In the genomic region with DNA sequence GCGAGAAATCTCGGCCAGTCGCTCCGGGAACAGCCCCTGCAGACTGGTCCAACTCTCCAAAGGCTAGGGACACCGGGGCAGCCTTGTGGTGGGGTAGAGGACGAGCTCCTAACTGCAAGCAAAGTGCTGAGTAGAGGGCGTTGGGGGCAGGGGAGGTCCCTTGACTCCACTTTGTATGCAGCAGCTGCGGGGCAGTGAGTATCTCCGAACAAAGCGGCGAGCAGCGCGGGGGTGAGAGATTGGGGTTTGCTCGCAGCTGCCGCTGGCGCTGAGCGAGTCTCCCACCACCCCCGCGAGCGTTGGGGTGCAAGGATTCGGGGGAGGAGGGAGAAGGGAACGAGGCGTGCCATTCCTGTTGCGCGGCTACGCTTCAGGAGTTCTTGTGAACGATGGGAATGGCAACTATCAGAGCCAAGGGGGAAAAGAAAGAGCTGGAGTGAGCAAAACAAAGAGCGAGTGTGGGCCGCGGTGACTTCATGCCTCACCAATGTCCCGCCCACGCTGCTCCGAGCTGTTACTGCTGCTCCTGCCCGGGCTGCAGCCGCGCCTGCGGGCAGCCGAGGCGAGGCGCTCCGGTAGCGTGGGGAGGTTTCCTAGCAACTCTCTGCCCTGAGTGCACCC, we compare ENCODE assay signal across 7 cellular contexts. TPM values are rescaled to one million over a fixed set of nuclear protein-coding genes. Genes with fewer than 3 reads are reported as not detected.
A peak's percentile ranks its signal among the peaks of the same experiment; 100 is the strongest.
DNase-seq lines count a peak whose midpoint lies in the region; ATAC-seq, FAIRE-seq and TF ChIP-seq lines count a peak whose summit lies in the region.

No MANE protein-coding gene starts in this region.

- H3K79me2 ChIP-seq in GM23338 (replicated peaks; ENCODE audit: insufficient read depth), result no peaks in the 10 kb centered on the region
- H3K79me2 ChIP-seq in Karpas-422 (ENCODE audit: low read length), result no peaks in the 10 kb centered on the region
- H3K79me2 ChIP-seq in SU-DHL-6 (ENCODE audit: insufficient read depth, low read length), result no peaks in the 10 kb centered on the region
- peaks cover 40% of the 10 kb centered on the region for H3K79me2 ChIP-seq in keratinocyte (ENCODE audit: control insufficient read depth, insufficient read depth, low read length)
- H3K79me2 ChIP-seq in smooth muscle cell (ENCODE audit: low read depth), result no peaks in the 10 kb centered on the region

- TF ChIP-seq CTCF in GM12864 (IDR thresholded peaks at IDR 0.05; ENCODE audit: low read depth, low read length, missing control alignments), result no peak
- no peak for TF ChIP-seq CTCF in GM23338 (conservative IDR thresholded peaks at IDR 0.05; ENCODE audit: low read depth in 2 of 2)
- no peak for TF ChIP-seq CTCF in SU-DHL-6 (IDR thresholded peaks at IDR 0.05; ENCODE audit: insufficient read depth, low read length, poor library complexity, severe bottlenecking)
- no peak for TF ChIP-seq CTCF in cardiac fibroblast (IDR thresholded peaks at IDR 0.05; ENCODE audit: low read depth, low read length)
- TF ChIP-seq CTCF in keratinocyte (optimal IDR thresholded peaks at IDR 0.05 in 1 of 3, IDR thresholded peaks at IDR 0.05 in 1 of 3, conservative IDR thresholded peaks at IDR 0.05 in 1 of 3; ENCODE audit: extremely low read depth in 1 of 3, insufficient read depth in 2 of 3, low read length in 3 of 3), result peak in 2 of 3 experiments; percentile 1 to 44
- TF ChIP-seq CTCF in smooth muscle cell (IDR thresholded peaks at IDR 0.05; ENCODE audit: borderline replicate concordance, insufficient read depth, poor library complexity, severe bottlenecking), result no peak

- peak overlapping the region; percentile 95 for H3K4me3 Mint-ChIP-seq in GM23338

- peak overlapping the region; percentile 92 for H3K4me2 ChIP-seq in GM23338
- H3K4me2 ChIP-seq in Karpas-422 (ENCODE audit: low read depth, low read length, poor library complexity, severe bottlenecking), result peak overlapping the region; percentile 94
- H3K4me2 ChIP-seq in SU-DHL-6 (ENCODE audit: low read depth, low read length, poor library complexity, severe bottlenecking), result peak overlapping the region; percentile 73
- H3K4me2 ChIP-seq in keratinocyte (ENCODE audit: control insufficient read depth, extremely low read depth, insufficient read depth, low read depth, low read length), result peak overlapping the region; percentile 99
- H3K4me2 ChIP-seq in smooth muscle cell, result peak overlapping the region; percentile 96

- H3K4me1 Mint-ChIP-seq in GM23338, result peaks cover 6% of the 10 kb centered on the region

- H3K27me3 Mint-ChIP-seq in GM23338 (ENCODE audit: insufficient read depth, low read depth, poor library complexity), result peaks cover 18% of the 10 kb centered on the region

- peaks cover 9% of the 10 kb centered on the region; the same call in 1 of the 2 replicates for H3K4me1 ChIP-seq in GM23338 (ENCODE audit: insufficient read depth)
- H3K4me1 ChIP-seq in Karpas-422 (ENCODE audit: low read length), result peaks cover 37% of the 10 kb centered on the region
- H3K4me1 ChIP-seq in keratinocyte (ENCODE audit: control insufficient read depth, extremely low read depth, insufficient read depth, low read length), result peaks cover 24% of the 10 kb centered on the region
- no peaks in the 10 kb centered on the region for H3K4me1 ChIP-seq in smooth muscle cell (ENCODE audit: low read depth)

- WGBS in smooth muscle cell (ENCODE audit: low lambda C conversion rate), result under 1% methylated on average over 41 of the region's 42 CpGs

- H3K4me3 ChIP-seq in GM12864 (ENCODE audit: low read depth, low read length) (peak overlapping the region; percentile 73), GM23338 (peak overlapping the region; percentile 87), Karpas-422 (ENCODE audit: low read length) (peak overlapping the region; percentile 76), SU-DHL-6 (ENCODE audit: insufficient read depth, low read length, poor library complexity, severe bottlenecking) (peak overlapping the region; percentile 54), cardiac fibroblast (replicated peaks in 1 of 2; ENCODE audit: low read depth in 2 of 2, low read length in 2 of 2) (peak overlapping the region; percentile 69 to 71), keratinocyte (ENCODE audit: control insufficient read depth in 2 of 3, extremely low read depth in 1 of 3, insufficient read depth in 2 of 3, low read depth in 1 of 3, low read length in 3 of 3) (peak overlapping the region; percentile 60 to 94 (median 92)), smooth muscle cell (peak overlapping the region; percentile 84)

- H3F3A ChIP-seq in GM23338 (replicated peaks; ENCODE audit: low read depth) (peaks cover 4% of the 10 kb centered on the region), SU-DHL-6 (ENCODE audit: insufficient read depth) (peaks cover 4% of the 10 kb centered on the region; the same call in 1 of the 2 replicates), smooth muscle cell (ENCODE audit: low read depth) (no peaks in the 10 kb centered on the region)

- peak; percentile 63 for FAIRE-seq in keratinocyte (lab: Jason Lieb, UNC)

- H3K27ac ChIP-seq in GM23338 (ENCODE audit: low read depth), result no peak overlapping the region
- no peak overlapping the region for H3K27ac ChIP-seq in Karpas-422 (ENCODE audit: low read length)
- no peak overlapping the region for H3K27ac ChIP-seq in SU-DHL-6 (ENCODE audit: low read depth, low read length)
- H3K27ac ChIP-seq in keratinocyte (ENCODE audit: control insufficient read depth, insufficient read depth, low read length), result peak overlapping the region; percentile 98
- peak overlapping the region; percentile 99 for H3K27ac ChIP-seq in smooth muscle cell (ENCODE audit: low read depth)

- peak overlapping the region; percentile 99 for H2AFZ ChIP-seq in GM23338
- H2AFZ ChIP-seq in Karpas-422 (ENCODE audit: low read length), result peak overlapping the region; percentile 96
- peak overlapping the region; percentile 82 for H2AFZ ChIP-seq in SU-DHL-6 (ENCODE audit: low read depth, low read length, severe bottlenecking)
- peak overlapping the region; percentile 93 for H2AFZ ChIP-seq in keratinocyte (ENCODE audit: control insufficient read depth, low read length)
- peak overlapping the region; percentile 88 for H2AFZ ChIP-seq in smooth muscle cell (ENCODE audit: low read depth)

- H4K20me1 ChIP-seq in GM23338 (replicated peaks; ENCODE audit: insufficient read depth) (no peaks in the 10 kb centered on the region), Karpas-422 (ENCODE audit: insufficient read depth, low read depth, low read length) (no peaks in the 10 kb centered on the region), SU-DHL-6 (ENCODE audit: low read depth, low read length) (no peaks in the 10 kb centered on the region), keratinocyte (ENCODE audit: control insufficient read depth, extremely low read depth, insufficient read depth, low read length) (no peaks in the 10 kb centered on the region), smooth muscle cell (ENCODE audit: low read depth) (no peaks in the 10 kb centered on the region)

- H3K9me2 ChIP-seq in GM23338 (ENCODE audit: insufficient read depth) (no peaks in the 10 kb centered on the region), Karpas-422 (replicated peaks; ENCODE audit: insufficient read depth, low read length) (no peaks in the 10 kb centered on the region), SU-DHL-6 (replicated peaks; ENCODE audit: insufficient read depth, low read length) (no peaks in the 10 kb centered on the region)

- H3K27me3 ChIP-seq in GM23338 (ENCODE audit: insufficient read depth), result peaks cover 35% of the 10 kb centered on the region
- no peaks in the 10 kb centered on the region for H3K27me3 ChIP-seq in Karpas-422 (ENCODE audit: low read length)
- H3K27me3 ChIP-seq in SU-DHL-6 (ENCODE audit: low read length), result no peaks in the 10 kb centered on the region
- H3K27me3 ChIP-seq in keratinocyte (ENCODE audit: control insufficient read depth, extremely low read depth, insufficient read depth, low read length), result no peaks in the 10 kb centered on the region
- H3K27me3 ChIP-seq in smooth muscle cell (ENCODE audit: low read depth), result peaks cover 5% of the 10 kb centered on the region

- ATAC-seq in GM23338, result peak; percentile 65

- peak overlapping the region; percentile 63 for H3K9ac ChIP-seq in Karpas-422 (ENCODE audit: low read length)
- H3K9ac ChIP-seq in SU-DHL-6 (ENCODE audit: low read length), result peak overlapping the region; percentile 44
- H3K9ac ChIP-seq in keratinocyte (ENCODE audit: control insufficient read depth, extremely low read depth, insufficient read depth, low read length), result peak overlapping the region; percentile 96
- peak overlapping the region; percentile 98 for H3K9ac ChIP-seq in smooth muscle cell (ENCODE audit: low read depth)

- H3K9me1 ChIP-seq in keratinocyte (ENCODE audit: control insufficient read depth, extremely low read depth, insufficient read depth, low read length), result no peaks in the 10 kb centered on the region

- DNase-seq in GM12864 (ENCODE audit: low read depth), result peak; percentile 73
- peak; percentile 81 for DNase-seq in GM23338 (ENCODE audit: low spot score)
- DNase-seq in Karpas-422, result peak; percentile 68
- DNase-seq in cardiac fibroblast (ENCODE audit: low read depth in 2 of 2), result peak; percentile 88 to 93
- DNase-seq in keratinocyte (ENCODE audit: low read depth, low spot score), result peak; percentile 57
- peak; percentile 54 for DNase-seq in smooth muscle cell (lab: John Stamatoyannopoulos, UW; ENCODE audit: unreplicated experiment)

- H3K36me3 ChIP-seq in GM23338 (ENCODE audit: insufficient read depth) (no peaks in the 10 kb centered on the region), Karpas-422 (ENCODE audit: insufficient read depth, low read length) (no peaks in the 10 kb centered on the region), SU-DHL-6 (ENCODE audit: low read length) (no peaks in the 10 kb centered on the region), keratinocyte (ENCODE audit: control insufficient read depth in 2 of 2, extremely low read depth in 1 of 2, insufficient read depth in 2 of 2, low read length in 2 of 2) (no peaks in the 10 kb centered on the region), smooth muscle cell (ENCODE audit: low read depth) (no peaks in the 10 kb centered on the region)

- H3K36me3 Mint-ChIP-seq in GM23338 (ENCODE audit: low read depth), result no peaks in the 10 kb centered on the region

- no peaks in the 10 kb centered on the region for H3K9me3 Mint-ChIP-seq in GM23338

- peak overlapping the region; percentile 98 for H3K27ac Mint-ChIP-seq in GM23338

- dilution Hi-C loops in keratinocyte (cut with MboI; ENCODE audit: extremely low pct_ligation_motif_present, low sequenced_read_pairs), result no loop called here

- no peaks in the 10 kb centered on the region for H3K9me3 ChIP-seq in Karpas-422 (ENCODE audit: low read length)
- H3K9me3 ChIP-seq in SU-DHL-6 (ENCODE audit: insufficient read depth, low read length), result no peaks in the 10 kb centered on the region
- no peaks in the 10 kb centered on the region for H3K9me3 ChIP-seq in keratinocyte (ENCODE audit: control insufficient read depth, low read depth, low read length)
- no peaks in the 10 kb centered on the region for H3K9me3 ChIP-seq in smooth muscle cell (replicated peaks; ENCODE audit: low read depth)

RNA-seq across cellular contexts. Expression of a gene that starts 0.4 kb away (rescaled TPM):
- 3.0 and 3.5 TPM in 2 replicates for total RNA-seq in GM23338 (2014; rRNA removed; shearing (Covaris generic))
- polyA plus RNA-seq in GM23338 (2016; fragmentation: Nextera tagmentation; extraction: Ambion mirVana), result 0.71 and 0.77 TPM in 2 replicates
- total RNA-seq in Karpas-422 (2014; rRNA removed; shearing (Covaris generic); ENCODE audit: low replicate concordance), result 0.04 and 0.07 TPM in 2 replicates
- 8.3 to 14.3 TPM (median 10.9 TPM) in 3 replicates for polyA plus RNA-seq in keratinocyte
- polyA plus RNA-seq in keratinocyte (2011; ENCODE audit: low read depth), result 5.0 TPM
- 2.7 and 6.3 TPM in 2 replicates for polyA plus RNA-seq in keratinocyte (2011; cell fraction: cytosol; rRNA removed)
- 16.3 and 19.7 TPM in 2 replicates for polyA plus RNA-seq in keratinocyte (2011; cell fraction: nucleus; rRNA removed)
- 9.8 and 12.7 TPM in 2 replicates for polyA plus RNA-seq in keratinocyte (2012; ENCODE audit: low replicate concordance)
- 27.1 to 59.0 TPM (median 50.8 TPM) in 3 replicates for polyA minus RNA-seq in keratinocyte
- 25.1 TPM for polyA minus RNA-seq in keratinocyte (2011; cell fraction: cytosol; rRNA and poly(A)+ RNA removed)
- 65.6 and 86.9 TPM in 2 replicates for polyA minus RNA-seq in keratinocyte (2011; cell fraction: nucleus; rRNA and poly(A)+ RNA removed)
- total RNA-seq in smooth muscle cell, result 10.2 and 11.5 TPM in 2 replicates
- 0.38 and 1.5 TPM in 2 replicates for polyA plus RNA-seq in smooth muscle cell

Comparison
In these comparisons a context has a peak if more than half of its experiments do, and no peak if none do; other contexts are left out.
1. CTCF ChIP-seq: peak in keratinocyte (2 of 3); none in GM12864 (single experiment), GM23338 (0 of 2), SU-DHL-6 (single experiment), cardiac fibroblast (single experiment) and smooth muscle cell (single experiment).
2. H3K27ac ChIP-seq: peak in keratinocyte (single experiment) and smooth muscle cell (single experiment); none in GM23338 (single experiment), Karpas-422 (single experiment) and SU-DHL-6 (single experiment).
3. H3K9ac ChIP-seq: peak in every context shown above with its lines; median percentile 98 in smooth muscle cell; 96 in keratinocyte; 63 in Karpas-422; 44 in SU-DHL-6.
4. Peak in every context shown above with its lines, with median percentiles within 50 percentile points of each other: DNase-seq, H3K4me3 ChIP-seq, H2AFZ ChIP-seq and H3K4me2 ChIP-seq.